ENCODE assay signal across 8 cellular contexts in the genomic region with DNA sequence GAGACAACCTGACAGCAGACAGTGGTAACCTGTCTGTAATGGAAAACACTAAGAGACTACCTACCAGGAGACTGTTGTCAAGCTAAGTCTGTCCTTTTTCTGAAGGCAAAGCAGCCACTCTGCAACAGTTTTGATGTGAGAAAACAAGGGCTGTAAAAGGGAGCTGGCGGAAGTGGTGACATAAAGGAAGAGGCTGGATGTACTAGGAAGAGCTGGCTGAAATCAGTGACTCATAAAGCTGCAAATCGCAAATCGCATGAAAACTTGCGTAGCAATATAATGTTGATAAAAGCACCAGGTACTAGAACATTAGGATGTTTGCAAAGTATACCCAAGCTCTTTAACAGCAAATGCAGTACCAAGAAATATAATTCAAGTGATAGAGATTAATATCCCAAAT. TPM values are rescaled to one million over a fixed set of nuclear protein-coding genes. Genes with fewer than 3 reads are reported as not detected.
DNase-seq lines count a peak whose midpoint lies in the region; ATAC-seq and TF ChIP-seq lines count a peak whose summit lies in the region.

No MANE protein-coding gene starts in this region.

- peak overlapping the region; percentile 99 for H3K4me3 Mint-ChIP-seq in activated T-cell treated with anti-CD3 and anti-CD28 coated beads, Interleukin-2, amount 50 U/mL, for 24 hours
- peak overlapping the region; percentile 93 to 94 (median 94) for H3K4me3 Mint-ChIP-seq in T-cell
- H3K4me3 Mint-ChIP-seq in stimulated activated memory B cell treated with anti-CD40 and anti-IgM and Interleukin-4, amounts not matched to agents 10 μg/mL and 1 μg/mL and 100 μg/mL, for 72 hours = peak overlapping the region; percentile 56

- CTCF ChIA-PET in T-cell (lab: Charles Lee) = interaction anchor here (0.5 to 0.8 kb wide), 3 partner anchors 114 to 185 kb away, joined by 3 to 5 read pairs (median 3); no protein-coding TSS in a partner anchor

- H3K27ac Mint-ChIP-seq in activated T-cell treated with anti-CD3 and anti-CD28 coated beads, Interleukin-2, amount 50 U/mL, for 24 hours = peak overlapping the region; percentile 84
- peak overlapping the region; percentile 20 to 82 for H3K27ac Mint-ChIP-seq in T-cell
- H3K27ac Mint-ChIP-seq in stimulated activated memory B cell treated with anti-CD40 and anti-IgM and Interleukin-4, amounts not matched to agents 10 μg/mL and 1 μg/mL and 100 μg/mL, for 72 hours = peak overlapping the region; percentile 99

- ATAC-seq in T-cell (replicated peaks in 1 of 4) (no peak), HG03135 (IDR thresholded peaks at IDR 0.05; ENCODE audit: unreplicated experiment) (no peak)
- ATAC-seq in stimulated activated memory B cell treated with anti-CD40 and anti-IgM and Interleukin-4, amounts not matched to agents 10 μg/mL and 1 μg/mL and 100 μg/mL, for 72 hours = no peak

- H3K27me3 Mint-ChIP-seq in activated T-cell treated with anti-CD3 and anti-CD28 coated beads, Interleukin-2, amount 50 U/mL, for 24 hours = no peaks in the 10 kb centered on the region
- no peaks in the 10 kb centered on the region for H3K27me3 Mint-ChIP-seq in T-cell
- no peaks in the 10 kb centered on the region for H3K27me3 Mint-ChIP-seq in stimulated activated memory B cell treated with anti-CD40 and anti-IgM and Interleukin-4, amounts not matched to agents 10 μg/mL and 1 μg/mL and 100 μg/mL, for 72 hours

- peak overlapping the region; percentile 82 for H3K4me3 ChIP-seq in epithelial cell of proximal tubule (ENCODE audit: low read depth, low read length)

- no peak for TF ChIP-seq CTCF in epithelial cell of proximal tubule (conservative IDR thresholded peaks at IDR 0.05; ENCODE audit: low read depth, low read length)

- no peaks in the 10 kb centered on the region for H3K9me3 Mint-ChIP-seq in activated T-cell treated with anti-CD3 and anti-CD28 coated beads, Interleukin-2, amount 50 U/mL, for 24 hours
- no peaks in the 10 kb centered on the region for H3K9me3 Mint-ChIP-seq in T-cell
- H3K9me3 Mint-ChIP-seq in stimulated activated memory B cell treated with anti-CD40 and anti-IgM and Interleukin-4, amounts not matched to agents 10 μg/mL and 1 μg/mL and 100 μg/mL, for 72 hours = no peaks in the 10 kb centered on the region

- POLR2A ChIA-PET in T-cell (lab: Charles Lee) = interaction anchor here in 1 of 2 donors (0.6 kb wide), 1 partner anchor 27 kb away, joined by 3 read pairs; no protein-coding TSS in a partner anchor

- peaks cover 73% of the 10 kb centered on the region for H3K36me3 Mint-ChIP-seq in activated T-cell treated with anti-CD3 and anti-CD28 coated beads, Interleukin-2, amount 50 U/mL, for 24 hours (ENCODE audit: low read depth)
- H3K36me3 Mint-ChIP-seq in T-cell = peaks cover 23% of the 10 kb centered on the region
- H3K36me3 Mint-ChIP-seq in stimulated activated memory B cell treated with anti-CD40 and anti-IgM and Interleukin-4, amounts not matched to agents 10 μg/mL and 1 μg/mL and 100 μg/mL, for 72 hours = peaks cover 35% of the 10 kb centered on the region

- no peak for DNase-seq in activated T-cell treated with anti-CD3 and anti-CD28 coated beads, Interleukin-2, amount 50 U/mL, for 24 hours
- DNase-seq in activated T-cell treated with anti-CD3 and anti-CD28 coated beads, Interleukin-2, amount 50 U/mL, for 48 hours = no peak
- DNase-seq in T-cell (no peak), epithelial cell of proximal tubule (ENCODE audit: low read depth) (no peak), DMS114 treated with DMSO at 0.1 percent for 48 hours (lab: John Stamatoyannopoulos, UW; ENCODE audit: unreplicated experiment) (no peak)
- DNase-seq in stimulated activated CD4-positive, alpha-beta T cell treated with anti-CD3 and anti-CD28 coated beads, Interleukin-15, amount 100 ng/mL, for 24 hours = no peak

- H3K4me1 Mint-ChIP-seq in activated T-cell treated with anti-CD3 and anti-CD28 coated beads, Interleukin-2, amount 50 U/mL, for 24 hours (ENCODE audit: low read depth) = peaks cover 48% of the 10 kb centered on the region
- H3K4me1 Mint-ChIP-seq in T-cell = peaks cover 54 to 65% (median 60%) of the 10 kb centered on the region in 3 donors
- peaks cover 44% of the 10 kb centered on the region for H3K4me1 Mint-ChIP-seq in stimulated activated memory B cell treated with anti-CD40 and anti-IgM and Interleukin-4, amounts not matched to agents 10 μg/mL and 1 μg/mL and 100 μg/mL, for 72 hours

RNA-seq across cellular contexts. Expression of gene NSUN2, which starts 1.4 kb away (rescaled TPM):
- total RNA-seq in T-cell = 10 to 100 TPM; 60.8 to 90.9 (median 68.7) TPM
- 59.0 and 70.5 TPM in 2 replicates for total RNA-seq in epithelial cell of proximal tubule

RNA-seq across cellular contexts. Expression of gene SRD5A1, which starts 1.8 kb away (rescaled TPM):
- total RNA-seq in T-cell = 10 to 100 TPM in 2 of 5 donors, 1 to 10 TPM in 3; 2.3 to 13.6 (median 9.6) TPM
- 21.4 and 24.9 TPM in 2 replicates for total RNA-seq in epithelial cell of proximal tubule
